10 cellular contexts compared by ENCODE assay signal in the genomic region with DNA sequence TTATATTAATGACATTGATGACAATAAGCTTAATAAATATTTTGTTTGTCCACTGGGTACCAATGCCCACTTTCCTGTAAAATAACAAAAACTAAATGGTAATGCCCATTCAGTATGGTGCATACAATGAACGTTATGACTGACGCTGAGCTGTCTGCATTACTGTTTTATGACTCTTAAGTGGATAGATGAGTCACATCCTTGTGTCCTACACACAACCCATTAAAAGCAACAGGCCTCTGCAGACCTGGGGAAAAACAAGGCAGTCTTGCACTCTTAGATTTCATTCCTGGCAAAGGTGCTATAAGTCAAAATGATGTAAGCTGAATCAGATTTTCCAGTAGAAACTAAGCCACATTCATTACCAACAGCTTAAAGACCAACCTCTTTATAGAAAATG.
A peak's percentile ranks its signal among the peaks of the same experiment; 100 is the strongest.
DNase-seq lines count a peak whose midpoint lies in the region; ATAC-seq and TF ChIP-seq lines count a peak whose summit lies in the region.
"Had no signal": no experiment of that assay in that cellular context is flagged by ENCODE, and none has a peak within 500 bp of the region (broad histone marks: within the 10 kb centered on the region; RNA-seq: fewer than 3 reads in every experiment).

No MANE protein-coding gene starts in this region.

- no peaks in the 10 kb centered on the region for H3K27me3 ChIP-seq in fibroblast of lung (ENCODE audit: control insufficient read depth, insufficient read depth, low read length)

- no peaks in the 10 kb centered on the region for H3K36me3 ChIP-seq in fibroblast of lung (ENCODE audit: control insufficient read depth, insufficient read depth, low read length)

- peak overlapping the region; percentile 33 for H3K4me2 ChIP-seq in fibroblast of lung (ENCODE audit: extremely low read depth, insufficient read depth, low read length)
- H3K4me2 ChIP-seq: GM23338 had no signal

- peak; percentile 27 to 44 for DNase-seq in stimulated activated CD4-positive, alpha-beta T cell treated with anti-CD3 and anti-CD28 coated beads, Interleukin-15, amount 100 ng/mL, for 48 hours (ENCODE audit: low read depth in 2 of 2)
- DNase-seq in stimulated activated CD4-positive, alpha-beta T cell treated with anti-CD3 and anti-CD28 coated beads, Interleukin-4, amount 100 ng/mL, for 4 hours: no peak
- DNase-seq in SIG-M5 treated with dmso at 0.1 percent for 504 hours (lab: John Stamatoyannopoulos, UW; ENCODE audit: unreplicated experiment) (peak; percentile 52), fibroblast of lung (ENCODE audit: low read depth in 2 of 2) (peak; percentile 92 to 100)
- DNase-seq: DMS79 treated with DMSO at 0.1 percent for 48 hours had no signal

- H2AFZ ChIP-seq in fibroblast of lung (ENCODE audit: low read length): no peak overlapping the region
- H2AFZ ChIP-seq: GM23338 had no signal

- peaks cover 5% of the 10 kb centered on the region for H3K4me1 ChIP-seq in fibroblast of lung (ENCODE audit: control insufficient read depth, extremely low read depth, insufficient read depth, low read length)

- H3K27ac ChIP-seq in fibroblast of lung (ENCODE audit: insufficient read depth, low read length): peak overlapping the region; percentile 58

- no peak overlapping the region for H3K9ac ChIP-seq in fibroblast of lung (ENCODE audit: insufficient read depth, low read length)

- H4K20me1 ChIP-seq in fibroblast of lung (ENCODE audit: control insufficient read depth, extremely low read depth, insufficient read depth, low read length): no peaks in the 10 kb centered on the region

- H3K79me2 ChIP-seq in fibroblast of lung (ENCODE audit: control insufficient read depth, insufficient read depth, low read length): no peaks in the 10 kb centered on the region

- no peak overlapping the region for H3K4me3 ChIP-seq in fibroblast of lung (replicated peaks in 1 of 4; ENCODE audit: control extremely low read depth in 1 of 4, insufficient read depth in 1 of 4, low read depth in 3 of 4, low read length in 4 of 4)
- H3K4me3 ChIP-seq: GM23338 had no signal

- no peak for ATAC-seq in HG03280 (IDR thresholded peaks at IDR 0.05; ENCODE audit: unreplicated experiment)
- no peak for ATAC-seq in GM21381 (IDR thresholded peaks at IDR 0.05; ENCODE audit: unreplicated experiment)
- no peak for ATAC-seq in GM19455 (IDR thresholded peaks at IDR 0.05; ENCODE audit: unreplicated experiment)
- ATAC-seq in GM18511 (IDR thresholded peaks at IDR 0.05; ENCODE audit: unreplicated experiment): no peak
- ATAC-seq: GM23338 had no signal

- no peaks in the 10 kb centered on the region for H3K9me3 ChIP-seq in fibroblast of lung (ENCODE audit: control insufficient read depth, insufficient read depth, low read depth, low read length)

- no peak for TF ChIP-seq CTCF in fibroblast of lung (conservative IDR thresholded peaks at IDR 0.05 in 1 of 2, IDR thresholded peaks at IDR 0.05 in 1 of 2; ENCODE audit: low read depth in 1 of 2, low read length in 2 of 2)

Comparison
In these comparisons a context has a peak if more than half of its experiments do, and no peak if none do; other contexts are left out.
1. DNase-seq: peak in stimulated activated CD4-positive, alpha-beta T cell treated with anti-CD3 and anti-CD28 coated beads, Interleukin-15, amount 100 ng/mL, for 48 hours (2 of 2), SIG-M5 treated with dmso at 0.1 percent for 504 hours (single experiment) and fibroblast of lung (2 of 2); none in stimulated activated CD4-positive, alpha-beta T cell treated with anti-CD3 and anti-CD28 coated beads, Interleukin-4, amount 100 ng/mL, for 4 hours (0 of 2).